In the genomic region with DNA sequence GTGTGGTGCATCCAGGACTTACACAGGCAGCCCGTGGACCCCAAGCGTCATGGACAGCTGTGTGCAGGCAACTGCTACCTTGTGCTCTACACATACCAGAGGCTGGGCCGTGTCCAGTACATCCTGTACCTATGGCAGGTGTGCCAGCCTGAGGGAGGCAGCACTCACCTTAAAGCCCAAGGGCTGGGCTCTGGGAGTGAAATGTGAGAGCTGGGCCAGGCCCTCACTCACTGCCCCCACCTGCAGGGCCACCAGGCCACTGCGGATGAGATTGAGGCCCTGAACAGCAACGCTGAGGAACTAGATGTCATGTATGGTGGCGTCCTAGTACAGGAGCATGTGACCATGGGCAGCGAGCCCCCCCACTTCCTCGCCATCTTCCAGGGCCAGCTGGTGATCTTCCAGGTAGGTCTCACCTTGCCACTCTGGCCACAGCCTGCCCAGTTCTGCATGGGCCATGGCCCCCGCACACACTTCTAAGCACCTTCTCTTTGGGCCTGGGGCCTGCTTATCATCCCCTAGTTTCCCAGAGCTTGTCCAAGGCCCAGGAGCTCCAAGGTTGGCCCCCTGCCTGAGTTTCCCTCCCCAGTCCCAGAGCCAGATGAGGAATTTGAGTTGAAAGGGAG, we compare ENCODE assay signal across 1 cellular context.
TF ChIP-seq lines count a peak whose summit lies in the region.

No MANE protein-coding gene starts in this region.

TF ChIP-seq in HepG2, 621 proteins besides CTCF, POLR2A, EP300 and RAD21 (continues in another document):
- TF ChIP-seq BCL3 (CRISPR knock-in tag; IDR thresholded peaks at IDR 0.05) = peak; percentile 38; the same call in 1 of the 2 replicates
- TF ChIP-seq RFX1 (IDR thresholded peaks at IDR 0.05) = no peak
- peak; percentile 27; the same call in 1 of the 2 replicates for TF ChIP-seq ZNF768 (CRISPR knock-in tag; IDR thresholded peaks at IDR 0.05)
- TF ChIP-seq ZBTB43 (CRISPR knock-in tag; conservative IDR thresholded peaks at IDR 0.05) = no peak
- no peak for TF ChIP-seq TBL1XR1 (IDR thresholded peaks at IDR 0.05; ENCODE audit: borderline replicate concordance, low read length, partially characterized antibody)
- TF ChIP-seq SAP130 (CRISPR knock-in tag; IDR thresholded peaks at IDR 0.05; ENCODE audit: low read depth) = 0 out of 2 replicates have a peak, but pooled peaks have one; percentile 21
- TF ChIP-seq SP1 (IDR thresholded peaks at IDR 0.05) = no peak
- no peak for TF ChIP-seq SP1 (CRISPR knock-in tag; IDR thresholded peaks at IDR 0.05)
- no peak for TF ChIP-seq ZNF333 (CRISPR knock-in tag; IDR thresholded peaks at IDR 0.05; ENCODE audit: borderline replicate concordance)
- TF ChIP-seq, protein P1, sequence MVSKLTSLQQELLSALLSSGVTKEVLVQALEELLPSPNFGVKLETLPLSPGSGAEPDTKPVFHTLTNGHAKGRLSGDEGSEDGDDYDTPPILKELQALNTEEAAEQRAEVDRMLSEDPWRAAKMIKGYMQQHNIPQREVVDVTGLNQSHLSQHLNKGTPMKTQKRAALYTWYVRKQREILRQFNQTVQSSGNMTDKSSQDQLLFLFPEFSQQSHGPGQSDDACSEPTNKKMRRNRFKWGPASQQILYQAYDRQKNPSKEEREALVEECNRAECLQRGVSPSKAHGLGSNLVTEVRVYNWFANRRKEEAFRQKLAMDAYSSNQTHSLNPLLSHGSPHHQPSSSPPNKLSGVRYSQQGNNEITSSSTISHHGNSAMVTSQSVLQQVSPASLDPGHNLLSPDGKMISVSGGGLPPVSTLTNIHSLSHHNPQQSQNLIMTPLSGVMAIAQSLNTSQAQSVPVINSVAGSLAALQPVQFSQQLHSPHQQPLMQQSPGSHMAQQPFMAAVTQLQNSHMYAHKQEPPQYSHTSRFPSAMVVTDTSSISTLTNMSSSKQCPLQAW (CRISPR knock-in tag; IDR thresholded peaks at IDR 0.05) = no peak
- TF ChIP-seq NR2F2 (IDR thresholded peaks at IDR 0.05; ENCODE audit: borderline replicate concordance, low read depth) = no peak
- TF ChIP-seq SRSF1 (optimal IDR thresholded peaks at IDR 0.05; ENCODE audit: low read depth, low read length) = no peak
- no peak; the same call in 1 of the 2 replicates for TF ChIP-seq NFKB2 (CRISPR knock-in tag; IDR thresholded peaks at IDR 0.05; ENCODE audit: borderline replicate concordance)
- peak; percentile 36; the same call in 1 of the 2 replicates for TF ChIP-seq ZNF274 (CRISPR knock-in tag; IDR thresholded peaks at IDR 0.05)
- TF ChIP-seq, protein P2, sequence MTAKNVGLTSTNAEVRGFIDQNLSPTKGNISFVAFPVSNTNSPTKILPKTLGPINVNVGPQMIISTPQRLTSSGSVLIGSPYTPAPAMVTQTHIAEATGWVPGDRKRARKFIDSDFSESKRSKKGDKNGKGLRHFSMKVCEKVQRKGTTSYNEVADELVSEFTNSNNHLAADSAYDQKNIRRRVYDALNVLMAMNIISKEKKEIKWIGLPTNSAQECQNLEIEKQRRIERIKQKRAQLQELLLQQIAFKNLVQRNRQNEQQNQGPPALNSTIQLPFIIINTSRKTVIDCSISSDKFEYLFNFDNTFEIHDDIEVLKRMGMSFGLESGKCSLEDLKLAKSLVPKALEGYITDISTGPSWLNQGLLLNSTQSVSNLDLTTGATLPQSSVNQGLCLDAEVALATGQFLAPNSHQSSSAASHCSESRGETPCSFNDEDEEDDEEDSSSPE (CRISPR knock-in tag; IDR thresholded peaks at IDR 0.05) = no peak
- no peak for TF ChIP-seq ZFP37 (CRISPR knock-in tag; IDR thresholded peaks at IDR 0.05; ENCODE audit: borderline replicate concordance)
- TF ChIP-seq ZNF746 (CRISPR knock-in tag; IDR thresholded peaks at IDR 0.05) = no peak
- no peak for TF ChIP-seq FOXP4 (CRISPR knock-in tag; IDR thresholded peaks at IDR 0.05)
- TF ChIP-seq, protein P3, sequence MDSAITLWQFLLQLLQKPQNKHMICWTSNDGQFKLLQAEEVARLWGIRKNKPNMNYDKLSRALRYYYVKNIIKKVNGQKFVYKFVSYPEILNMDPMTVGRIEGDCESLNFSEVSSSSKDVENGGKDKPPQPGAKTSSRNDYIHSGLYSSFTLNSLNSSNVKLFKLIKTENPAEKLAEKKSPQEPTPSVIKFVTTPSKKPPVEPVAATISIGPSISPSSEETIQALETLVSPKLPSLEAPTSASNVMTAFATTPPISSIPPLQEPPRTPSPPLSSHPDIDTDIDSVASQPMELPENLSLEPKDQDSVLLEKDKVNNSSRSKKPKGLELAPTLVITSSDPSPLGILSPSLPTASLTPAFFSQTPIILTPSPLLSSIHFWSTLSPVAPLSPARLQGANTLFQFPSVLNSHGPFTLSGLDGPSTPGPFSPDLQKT (CRISPR knock-in tag; IDR thresholded peaks at IDR 0.05; ENCODE audit: borderline replicate concordance) = no peak
- TF ChIP-seq ZFP36L2 (CRISPR knock-in tag; IDR thresholded peaks at IDR 0.05) = no peak
- TF ChIP-seq, protein P4, sequence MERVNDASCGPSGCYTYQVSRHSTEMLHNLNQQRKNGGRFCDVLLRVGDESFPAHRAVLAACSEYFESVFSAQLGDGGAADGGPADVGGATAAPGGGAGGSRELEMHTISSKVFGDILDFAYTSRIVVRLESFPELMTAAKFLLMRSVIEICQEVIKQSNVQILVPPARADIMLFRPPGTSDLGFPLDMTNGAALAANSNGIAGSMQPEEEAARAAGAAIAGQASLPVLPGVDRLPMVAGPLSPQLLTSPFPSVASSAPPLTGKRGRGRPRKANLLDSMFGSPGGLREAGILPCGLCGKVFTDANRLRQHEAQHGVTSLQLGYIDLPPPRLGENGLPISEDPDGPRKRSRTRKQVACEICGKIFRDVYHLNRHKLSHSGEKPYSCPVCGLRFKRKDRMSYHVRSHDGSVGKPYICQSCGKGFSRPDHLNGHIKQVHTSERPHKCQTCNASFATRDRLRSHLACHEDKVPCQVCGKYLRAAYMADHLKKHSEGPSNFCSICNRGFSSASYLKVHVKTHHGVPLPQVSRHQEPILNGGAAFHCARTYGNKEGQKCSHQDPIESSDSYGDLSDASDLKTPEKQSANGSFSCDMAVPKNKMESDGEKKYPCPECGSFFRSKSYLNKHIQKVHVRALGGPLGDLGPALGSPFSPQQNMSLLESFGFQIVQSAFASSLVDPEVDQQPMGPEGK (CRISPR knock-in tag; IDR thresholded peaks at IDR 0.05) = 0 out of 2 replicates have a peak, but pooled peaks have one; percentile 14
- TF ChIP-seq, protein P5, sequence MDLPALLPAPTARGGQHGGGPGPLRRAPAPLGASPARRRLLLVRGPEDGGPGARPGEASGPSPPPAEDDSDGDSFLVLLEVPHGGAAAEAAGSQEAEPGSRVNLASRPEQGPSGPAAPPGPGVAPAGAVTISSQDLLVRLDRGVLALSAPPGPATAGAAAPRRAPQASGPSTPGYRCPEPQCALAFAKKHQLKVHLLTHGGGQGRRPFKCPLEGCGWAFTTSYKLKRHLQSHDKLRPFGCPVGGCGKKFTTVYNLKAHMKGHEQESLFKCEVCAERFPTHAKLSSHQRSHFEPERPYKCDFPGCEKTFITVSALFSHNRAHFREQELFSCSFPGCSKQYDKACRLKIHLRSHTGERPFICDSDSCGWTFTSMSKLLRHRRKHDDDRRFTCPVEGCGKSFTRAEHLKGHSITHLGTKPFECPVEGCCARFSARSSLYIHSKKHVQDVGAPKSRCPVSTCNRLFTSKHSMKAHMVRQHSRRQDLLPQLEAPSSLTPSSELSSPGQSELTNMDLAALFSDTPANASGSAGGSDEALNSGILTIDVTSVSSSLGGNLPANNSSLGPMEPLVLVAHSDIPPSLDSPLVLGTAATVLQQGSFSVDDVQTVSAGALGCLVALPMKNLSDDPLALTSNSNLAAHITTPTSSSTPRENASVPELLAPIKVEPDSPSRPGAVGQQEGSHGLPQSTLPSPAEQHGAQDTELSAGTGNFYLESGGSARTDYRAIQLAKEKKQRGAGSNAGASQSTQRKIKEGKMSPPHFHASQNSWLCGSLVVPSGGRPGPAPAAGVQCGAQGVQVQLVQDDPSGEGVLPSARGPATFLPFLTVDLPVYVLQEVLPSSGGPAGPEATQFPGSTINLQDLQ (CRISPR knock-in tag; IDR thresholded peaks at IDR 0.05) = no peak
- no peak for TF ChIP-seq ZNF138 (CRISPR knock-in tag; IDR thresholded peaks at IDR 0.05; ENCODE audit: low read depth)
- TF ChIP-seq, protein P6, sequence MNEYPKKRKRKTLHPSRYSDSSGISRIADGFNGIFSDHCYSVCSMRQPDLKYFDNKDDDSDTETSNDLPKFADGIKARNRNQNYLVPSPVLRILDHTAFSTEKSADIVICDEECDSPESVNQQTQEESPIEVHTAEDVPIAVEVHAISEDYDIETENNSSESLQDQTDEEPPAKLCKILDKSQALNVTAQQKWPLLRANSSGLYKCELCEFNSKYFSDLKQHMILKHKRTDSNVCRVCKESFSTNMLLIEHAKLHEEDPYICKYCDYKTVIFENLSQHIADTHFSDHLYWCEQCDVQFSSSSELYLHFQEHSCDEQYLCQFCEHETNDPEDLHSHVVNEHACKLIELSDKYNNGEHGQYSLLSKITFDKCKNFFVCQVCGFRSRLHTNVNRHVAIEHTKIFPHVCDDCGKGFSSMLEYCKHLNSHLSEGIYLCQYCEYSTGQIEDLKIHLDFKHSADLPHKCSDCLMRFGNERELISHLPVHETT (CRISPR knock-in tag; conservative IDR thresholded peaks at IDR 0.05) = no peak
- TF ChIP-seq, protein P7, sequence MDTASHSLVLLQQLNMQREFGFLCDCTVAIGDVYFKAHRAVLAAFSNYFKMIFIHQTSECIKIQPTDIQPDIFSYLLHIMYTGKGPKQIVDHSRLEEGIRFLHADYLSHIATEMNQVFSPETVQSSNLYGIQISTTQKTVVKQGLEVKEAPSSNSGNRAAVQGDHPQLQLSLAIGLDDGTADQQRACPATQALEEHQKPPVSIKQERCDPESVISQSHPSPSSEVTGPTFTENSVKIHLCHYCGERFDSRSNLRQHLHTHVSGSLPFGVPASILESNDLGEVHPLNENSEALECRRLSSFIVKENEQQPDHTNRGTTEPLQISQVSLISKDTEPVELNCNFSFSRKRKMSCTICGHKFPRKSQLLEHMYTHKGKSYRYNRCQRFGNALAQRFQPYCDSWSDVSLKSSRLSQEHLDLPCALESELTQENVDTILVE (CRISPR knock-in tag; IDR thresholded peaks at IDR 0.05) = no peak
- 0 out of 2 replicates have a peak, but pooled peaks have one; percentile 25 for TF ChIP-seq ZNF598 (CRISPR knock-in tag; IDR thresholded peaks at IDR 0.05; ENCODE audit: borderline replicate concordance)
- no peak for TF ChIP-seq MIER3 (CRISPR knock-in tag; IDR thresholded peaks at IDR 0.05; ENCODE audit: borderline replicate concordance)
- TF ChIP-seq ZFX (CRISPR knock-in tag; IDR thresholded peaks at IDR 0.05; ENCODE audit: low read depth) = 0 out of 2 replicates have a peak, but pooled peaks have one; percentile 49
- TF ChIP-seq CENPT (CRISPR knock-in tag; IDR thresholded peaks at IDR 0.05; ENCODE audit: low read depth) = 0 out of 2 replicates have a peak, but pooled peaks have one; percentile 52
- TF ChIP-seq TSC22D2 (CRISPR knock-in tag; IDR thresholded peaks at IDR 0.05; ENCODE audit: borderline replicate concordance) = no peak
- peak; percentile 94 for TF ChIP-seq ZSCAN22 (CRISPR knock-in tag; IDR thresholded peaks at IDR 0.05)
- no peak for TF ChIP-seq NCOR1 (IDR thresholded peaks at IDR 0.05; ENCODE audit: borderline replicate concordance, low read length)
- TF ChIP-seq ZNF543 (CRISPR knock-in tag; IDR thresholded peaks at IDR 0.05) = no peak
- TF ChIP-seq ZBTB8A (CRISPR knock-in tag; IDR thresholded peaks at IDR 0.05; ENCODE audit: borderline replicate concordance, low read depth) = no peak
- TF ChIP-seq ZNF101 (CRISPR knock-in tag; IDR thresholded peaks at IDR 0.05; ENCODE audit: borderline replicate concordance, low read depth) = no peak
- TF ChIP-seq PHB2 (IDR thresholded peaks at IDR 0.05; ENCODE audit: partially characterized antibody) = no peak
- no peak for TF ChIP-seq E2F2 (CRISPR knock-in tag; IDR thresholded peaks at IDR 0.05; ENCODE audit: borderline replicate concordance)
- TF ChIP-seq AGO2 (optimal IDR thresholded peaks at IDR 0.05; ENCODE audit: low read depth, low read length) = no peak
- no peak for TF ChIP-seq YEATS2 (CRISPR knock-in tag; IDR thresholded peaks at IDR 0.05; ENCODE audit: borderline replicate concordance)
- no peak for TF ChIP-seq SIX1 (CRISPR knock-in tag; IDR thresholded peaks at IDR 0.05; ENCODE audit: borderline replicate concordance)
- TF ChIP-seq SNAPC2 (CRISPR knock-in tag; IDR thresholded peaks at IDR 0.05) = no peak
- no peak for TF ChIP-seq HCFC1 (IDR thresholded peaks at IDR 0.05; ENCODE audit: low read depth, low read length)
